In the genomic region with DNA sequence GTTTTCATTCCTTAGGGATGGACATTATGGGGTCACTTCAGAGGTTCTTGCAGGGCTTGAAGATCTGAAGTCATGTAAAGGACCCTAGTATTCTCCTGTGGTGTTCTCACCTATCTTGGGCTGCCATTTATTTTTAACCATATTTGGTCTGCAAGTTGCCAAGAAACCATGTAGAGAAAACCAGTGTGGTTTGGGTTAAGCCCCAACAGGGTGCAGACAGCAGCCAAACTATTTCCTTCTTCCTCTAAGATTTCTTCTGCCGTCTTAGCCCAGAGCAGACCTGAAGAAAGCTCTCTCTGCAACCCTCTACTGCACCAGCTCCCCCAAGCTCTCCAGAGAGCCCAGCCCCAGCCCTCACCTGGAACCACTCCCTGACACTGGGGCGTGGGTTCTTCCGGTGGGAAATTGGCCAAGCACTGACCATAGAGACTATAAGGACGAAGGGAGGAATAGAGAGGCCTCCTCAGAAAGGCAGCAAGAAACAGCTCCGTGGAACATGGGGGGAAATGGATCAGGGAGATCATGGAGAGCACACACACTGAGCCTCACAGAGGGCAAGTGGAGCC, we compare ENCODE assay signal across 14 cellular contexts.
DNase-seq lines count a peak whose midpoint lies in the region; ATAC-seq lines count a peak whose summit lies in the region.
"Had no signal": no experiment of that assay in that cellular context is flagged by ENCODE, and none has a peak within 500 bp of the region (broad histone marks: within the 10 kb centered on the region; RNA-seq: fewer than 3 reads in every experiment).

No MANE protein-coding gene starts in this region.

- peak; percentile 12 for ATAC-seq in activated CD4-positive, alpha-beta T cell treated with anti-CD3 and anti-CD28 coated beads for 36 hours
- peak; percentile 50 for ATAC-seq in GM18498 (IDR thresholded peaks at IDR 0.05; ENCODE audit: unreplicated experiment)
- ATAC-seq in T-cell (replicated peaks in 1 of 4), result peak; percentile 62 to 74 (median 64)
- ATAC-seq in naive thymus-derived CD8-positive, alpha-beta T cell, result peak; percentile 64 to 71
- no peak for ATAC-seq in GM21619 (IDR thresholded peaks at IDR 0.05; ENCODE audit: unreplicated experiment)

- no peaks in the 10 kb centered on the region for H3K27me3 Mint-ChIP-seq in activated CD4-positive, alpha-beta T cell treated with anti-CD3 and anti-CD28 coated beads for 36 hours
- H3K27me3 Mint-ChIP-seq in T-cell, result no peaks in the 10 kb centered on the region
- peaks cover 0 to 3% (median 0%) of the 10 kb centered on the region in 5 donors for H3K27me3 Mint-ChIP-seq in naive thymus-derived CD8-positive, alpha-beta T cell

- peaks cover 47% of the 10 kb centered on the region for H3K4me1 Mint-ChIP-seq in activated CD4-positive, alpha-beta T cell treated with anti-CD3 and anti-CD28 coated beads for 36 hours
- peaks cover 55 to 65% (median 64%) of the 10 kb centered on the region in 3 donors for H3K4me1 Mint-ChIP-seq in T-cell
- H3K4me1 Mint-ChIP-seq in naive thymus-derived CD8-positive, alpha-beta T cell, result peaks cover 50 to 84% (median 74%) of the 10 kb centered on the region in 4 donors

- POLR2A ChIA-PET in activated CD4-positive, alpha-beta T cell treated with anti-CD3 and anti-CD28 coated beads for 36 hours (lab: Charles Lee), result no interaction called here
- POLR2A ChIA-PET in T-cell (lab: Charles Lee), result no interaction called here
- POLR2A ChIA-PET in naive thymus-derived CD8-positive, alpha-beta T cell (lab: Charles Lee), result interaction anchor here (1.5 kb wide), 2 partner anchors 166 to 169 kb away, joined by 6 to 10 read pairs; a partner anchor contains a TSS

- H3K9me3 Mint-ChIP-seq in activated CD4-positive, alpha-beta T cell treated with anti-CD3 and anti-CD28 coated beads for 36 hours (ENCODE audit: low read depth), result peaks cover 14% of the 10 kb centered on the region
- H3K9me3 Mint-ChIP-seq in T-cell, result no peaks in the 10 kb centered on the region
- peaks cover 0 to 1% (median 0%) of the 10 kb centered on the region in 9 donors for H3K9me3 Mint-ChIP-seq in naive thymus-derived CD8-positive, alpha-beta T cell

- peak overlapping the region; percentile 34 for H3K27ac Mint-ChIP-seq in activated CD4-positive, alpha-beta T cell treated with anti-CD3 and anti-CD28 coated beads for 36 hours
- peak overlapping the region; percentile 90 to 96 for H3K27ac Mint-ChIP-seq in T-cell
- H3K27ac Mint-ChIP-seq in naive thymus-derived CD8-positive, alpha-beta T cell, result peak overlapping the region; percentile 82 to 97 (median 93)

- no peak overlapping the region for H3K4me3 Mint-ChIP-seq in activated CD4-positive, alpha-beta T cell treated with anti-CD3 and anti-CD28 coated beads for 36 hours
- H3K4me3 Mint-ChIP-seq in T-cell, result peak overlapping the region in 2 of 3 donors; percentile 51 to 56
- peak overlapping the region; percentile 48 to 87 (median 72) for H3K4me3 Mint-ChIP-seq in naive thymus-derived CD8-positive, alpha-beta T cell

- DNase-seq in activated CD4-positive, alpha-beta T cell treated with anti-CD3 and anti-CD28 coated beads for 36 hours, result no peak
- DNase-seq in activated CD4-positive, alpha-beta T cell treated with anti-CD3 and anti-CD28 coated beads, Interleukin-2, amount 50 U/mL, for 4 hours, result no peak
- peak in 2 of 34 experiments; percentile 13 to 14 for DNase-seq in T-cell
- peak in 4 of 10 donors; percentile 21 to 61 (median 51) for DNase-seq in naive thymus-derived CD8-positive, alpha-beta T cell
- DNase-seq in epidermal melanocyte (ENCODE audit: insufficient read length, low spot score), result no peak
- DNase-seq in NCI-H82 (lab: John Stamatoyannopoulos, UW), result no peak
- DNase-seq: activated CD8-positive, alpha-beta memory T cell treated with anti-CD3 and anti-CD28 coated beads, Interleukin-2, amount 50 U/mL, for 4 hours; amniotic stem cell; NCI-H1694; ovary; stimulated activated CD4-positive, alpha-beta T cell treated with anti-CD3 and anti-CD28 coated beads, Interleukin-2, amount 100 ng/mL, for 48 hours; stimulated activated CD8-positive, alpha-beta memory T cell treated with anti-CD3 and anti-CD28 coated beads, Interleukin-4, amount 100 ng/mL, for 48 hours had no signal

- CTCF ChIA-PET in activated CD4-positive, alpha-beta T cell treated with anti-CD3 and anti-CD28 coated beads for 36 hours (lab: Charles Lee), result interaction anchor here (0.6 to 1.1 kb wide), 4 partner anchors 9 to 129 kb away, joined by 3 read pairs; no protein-coding TSS in a partner anchor
- CTCF ChIA-PET in T-cell (lab: Charles Lee), result interaction anchor here in 1 of 2 donors (0.9 kb wide), 1 partner anchor 142 kb away, joined by 4 read pairs; no protein-coding TSS in a partner anchor

- intact Hi-C loops in activated CD4-positive, alpha-beta T cell treated with anti-CD3 and anti-CD28 coated beads for 36 hours (cut with DNase I, micrococcal nuclease), result no loop called here

- H3K36me3 Mint-ChIP-seq in activated CD4-positive, alpha-beta T cell treated with anti-CD3 and anti-CD28 coated beads for 36 hours (ENCODE audit: low read depth), result peaks cover 3% of the 10 kb centered on the region
- no peaks in the 10 kb centered on the region for H3K36me3 Mint-ChIP-seq in T-cell
- no peaks in the 10 kb centered on the region for H3K36me3 Mint-ChIP-seq in naive thymus-derived CD8-positive, alpha-beta T cell

Comparison
In these comparisons a context has a peak if more than half of its experiments do, and no peak if none do; other contexts are left out.
1. H3K27ac Mint-ChIP-seq: peak in every context shown above with its lines; median percentile 93 in T-cell; 93 in naive thymus-derived CD8-positive, alpha-beta T cell; 34 in activated CD4-positive, alpha-beta T cell treated with anti-CD3 and anti-CD28 coated beads for 36 hours.